In the genomic region with DNA sequence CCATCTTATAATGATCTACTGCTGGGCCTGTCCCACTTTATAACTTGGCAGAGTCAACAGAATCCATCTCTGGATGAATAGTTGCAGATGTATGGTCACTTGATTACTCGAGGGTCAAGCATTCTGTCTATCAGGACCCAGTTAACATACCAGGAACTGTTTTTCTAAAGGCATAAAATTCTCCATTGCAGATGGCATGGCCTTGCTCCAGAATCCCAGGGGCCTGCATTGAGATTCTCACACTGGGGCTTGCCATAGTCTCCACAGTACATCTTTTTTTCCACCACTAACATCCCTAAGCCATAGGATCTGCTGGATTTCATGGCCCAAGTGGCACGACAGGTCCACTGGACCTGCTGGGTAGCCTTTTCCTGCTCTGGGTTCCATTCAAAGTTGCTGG, we compare ENCODE assay signal across 27 cellular contexts.
"Had no signal": no experiment of that assay in that cellular context is flagged by ENCODE, and none has a peak within 500 bp of the region (broad histone marks: within the 10 kb centered on the region; RNA-seq: fewer than 3 reads in every experiment).

No MANE protein-coding gene starts in this region.

- H3K27me3 Mint-ChIP-seq: stimulated activated memory B cell treated with anti-CD40 and anti-IgM and Interleukin-4, amounts not matched to agents 10 μg/mL and 1 μg/mL and 100 μg/mL, for 72 hours had no signal

- ATAC-seq: stimulated activated effector memory CD8-positive, alpha-beta T cell treated with anti-CD3 and anti-CD28 coated beads, Interleukin-12 subunit alpha, Interleukin-12 subunit beta, amount 100 ng/mL, for 72 hours; stimulated activated memory B cell treated with anti-CD40 and anti-IgM and Interleukin-4, amounts not matched to agents 10 μg/mL and 1 μg/mL and 100 μg/mL, for 72 hours; stimulated activated naive B cell treated with anti-CD40 and anti-IgM and Interleukin-4, amounts not matched to agents 10 μg/mL and 1 μg/mL and 100 μg/mL, for 72 hours; stimulated activated naive CD8-positive, alpha-beta T cell treated with anti-CD3 and anti-CD28 coated beads, Interleukin-15, amount 100 ng/mL, for 72 hours; stimulated activated naive CD8-positive, alpha-beta T cell treated with anti-CD3 and anti-CD28 coated beads, Interleukin-15, Interleukin-2, amounts not matched to agents 100 U/mL and 50 U/mL, for 24 hours; upper lobe of right lung had no signal

- H3K4me1 ChIP-seq: stomach, suprapubic skin, testis, tibial artery, tibial nerve, upper lobe of left lung, upper lobe of right lung, uterus, vagina had no signal

- H3K36me3 ChIP-seq: stomach, suprapubic skin, thoracic aorta, tibial artery, tibial nerve, transverse colon, upper lobe of left lung, upper lobe of right lung, uterus, vagina had no signal

- H3K27me3 ChIP-seq: stomach, suprapubic skin, testis, tibial artery, tibial nerve, upper lobe of left lung, upper lobe of right lung, uterus, vagina had no signal

- H3K27ac Mint-ChIP-seq: stimulated activated effector memory CD8-positive, alpha-beta T cell treated with anti-CD3 and anti-CD28 coated beads, Interleukin-12 subunit alpha, Interleukin-12 subunit beta, amount 100 ng/mL, for 72 hours; stimulated activated memory B cell treated with anti-CD40 and anti-IgM and Interleukin-4, amounts not matched to agents 10 μg/mL and 1 μg/mL and 100 μg/mL, for 72 hours; stimulated activated naive B cell treated with anti-CD40 and anti-IgM and Interleukin-4, amounts not matched to agents 10 μg/mL and 1 μg/mL and 100 μg/mL, for 72 hours; stimulated activated naive CD8-positive, alpha-beta T cell treated with anti-CD3 and anti-CD28 coated beads, Interleukin-15, Interleukin-2, amounts not matched to agents 100 ng/mL and 50 ng/mL, for 24 hours; type B pancreatic cell had no signal

- H3K36me3 Mint-ChIP-seq: stimulated activated memory B cell treated with anti-CD40 and anti-IgM and Interleukin-4, amounts not matched to agents 10 μg/mL and 1 μg/mL and 100 μg/mL, for 72 hours; stimulated activated naive B cell treated with anti-CD40 and anti-IgM and Interleukin-4, amounts not matched to agents 10 μg/mL and 1 μg/mL and 100 μg/mL, for 72 hours; type B pancreatic cell had no signal

- DNase-seq: stimulated activated CD4-positive, alpha-beta T cell treated with anti-CD3 and anti-CD28 coated beads, Interleukin-2, amount 100 ng/mL, for 24 hours; stimulated activated CD4-positive, alpha-beta T cell treated with anti-CD3 and anti-CD28 coated beads, Interleukin-2, amount 100 ng/mL, for 48 hours; stimulated activated CD4-positive, alpha-beta T cell treated with anti-CD3 and anti-CD28 coated beads, Interleukin-4, amount 100 ng/mL, for 1 hour; stimulated activated CD4-positive, alpha-beta T cell treated with anti-CD3 and anti-CD28 coated beads, Interleukin-4, amount 100 ng/mL, for 24 hours; stimulated activated CD4-positive, alpha-beta T cell treated with anti-CD3 and anti-CD28 coated beads, Interleukin-4, amount 100 ng/mL, for 4 hours; stimulated activated CD8-positive, alpha-beta memory T cell treated with anti-CD3 and anti-CD28 coated beads, Interleukin-4, amount 100 ng/mL, for 48 hours; stimulated activated naive B cell treated with anti-CD40 and anti-IgM and Interleukin-4, amounts not matched to agents 10 μg/mL and 1 μg/mL and 100 μg/mL, for 72 hours; stimulated activated naive CD4-positive, alpha-beta T cell; stimulated activated naive CD4-positive, alpha-beta T cell treated with Interleukin-2 at 50 U/mL for 16 hours; stimulated activated naive CD8-positive, alpha-beta T cell treated with anti-CD3 and anti-CD28 coated beads, Interleukin-15, amount 100 ng/mL, for 72 hours; stimulated activated naive CD8-positive, alpha-beta T cell treated with anti-CD3 and anti-CD28 coated beads, Interleukin-15, Interleukin-2, amounts not matched to agents 100 U/mL and 50 U/mL, for 24 hours; stomach; substantia nigra; testis; tibial artery; transverse colon; upper lobe of right lung; uterus had no signal

- H3K4me3 ChIP-seq: stomach, suprapubic skin, testis, thoracic aorta, tibial artery, tibial nerve, transverse colon, upper lobe of left lung, upper lobe of right lung, uterus, vagina had no signal

- H3K4me1 Mint-ChIP-seq: stimulated activated effector memory CD8-positive, alpha-beta T cell treated with anti-CD3 and anti-CD28 coated beads, Interleukin-12 subunit alpha, Interleukin-12 subunit beta, amount 100 ng/mL, for 72 hours; stimulated activated naive CD8-positive, alpha-beta T cell treated with anti-CD3 and anti-CD28 coated beads, Interleukin-15, amount 100 ng/mL, for 72 hours had no signal

- H3K27ac ChIP-seq: stomach, suprapubic skin, testis, thoracic aorta, tibial artery, tibial nerve, transverse colon, upper lobe of left lung, upper lobe of right lung, uterus, vagina had no signal

- H3K4me3 Mint-ChIP-seq: stimulated activated effector memory CD8-positive, alpha-beta T cell treated with anti-CD3 and anti-CD28 coated beads, Interleukin-12 subunit alpha, Interleukin-12 subunit beta, amount 100 ng/mL, for 72 hours; stimulated activated memory B cell treated with anti-CD40 and anti-IgM and Interleukin-4, amounts not matched to agents 10 μg/mL and 1 μg/mL and 100 μg/mL, for 72 hours; stimulated activated naive B cell treated with anti-CD40 and anti-IgM and Interleukin-4, amounts not matched to agents 10 μg/mL and 1 μg/mL and 100 μg/mL, for 72 hours; stimulated activated naive CD8-positive, alpha-beta T cell treated with anti-CD3 and anti-CD28 coated beads, Interleukin-15, amount 100 ng/mL, for 72 hours; stimulated activated naive CD8-positive, alpha-beta T cell treated with anti-CD3 and anti-CD28 coated beads, Interleukin-15, Interleukin-2, amounts not matched to agents 100 ng/mL and 50 ng/mL, for 24 hours; type B pancreatic cell had no signal

- H3K9me3 Mint-ChIP-seq: stimulated activated effector memory CD8-positive, alpha-beta T cell treated with anti-CD3 and anti-CD28 coated beads, Interleukin-12 subunit alpha, Interleukin-12 subunit beta, amount 100 ng/mL, for 72 hours; stimulated activated memory B cell treated with anti-CD40 and anti-IgM and Interleukin-4, amounts not matched to agents 10 μg/mL and 1 μg/mL and 100 μg/mL, for 72 hours; stimulated activated naive B cell treated with anti-CD40 and anti-IgM and Interleukin-4, amounts not matched to agents 10 μg/mL and 1 μg/mL and 100 μg/mL, for 72 hours; stimulated activated naive CD8-positive, alpha-beta T cell treated with anti-CD3 and anti-CD28 coated beads, Interleukin-15, amount 100 ng/mL, for 72 hours; stimulated activated naive CD8-positive, alpha-beta T cell treated with anti-CD3 and anti-CD28 coated beads, Interleukin-15, Interleukin-2, amounts not matched to agents 100 ng/mL and 50 ng/mL, for 24 hours; type B pancreatic cell had no signal

- H3K9me3 ChIP-seq: stomach, suprapubic skin, testis, thoracic aorta, tibial artery, transverse colon, upper lobe of left lung, upper lobe of right lung, uterus, vagina had no signal
